9 cellular contexts compared by ENCODE assay signal in genomic region chr21:14737922-14738321, GRCh38.
DNase-seq lines count a peak whose midpoint lies in the region; ATAC-seq and TF ChIP-seq lines count a peak whose summit lies in the region.
"Had no signal": no experiment of that assay in that cellular context is flagged by ENCODE, and none has a peak within 500 bp of the region (broad histone marks: within the 10 kb centered on the region; RNA-seq: fewer than 3 reads in every experiment).

No MANE protein-coding gene starts in this region.

- TF ChIP-seq CTCF in WTC11 (IDR thresholded peaks at IDR 0.05) (peak; percentile 52), osteocyte (IDR thresholded peaks at IDR 0.05) (peak; percentile 46)

- no peak overlapping the region for H3K27ac Mint-ChIP-seq in WTC11
- no peak overlapping the region for H3K27ac Mint-ChIP-seq in osteocyte (ENCODE audit: unreplicated experiment)
- H3K27ac Mint-ChIP-seq: IgD-negative memory B cell had no signal

- H3K27me3 Mint-ChIP-seq in WTC11 (ENCODE audit: low read depth), result no peaks in the 10 kb centered on the region
- H3K27me3 Mint-ChIP-seq in osteocyte (ENCODE audit: unreplicated experiment), result no peaks in the 10 kb centered on the region
- H3K27me3 Mint-ChIP-seq: IgD-negative memory B cell had no signal

- peaks cover 12% of the 10 kb centered on the region for H3K9me3 Mint-ChIP-seq in WTC11
- H3K9me3 Mint-ChIP-seq in osteocyte (ENCODE audit: unreplicated experiment), result peaks cover 5% of the 10 kb centered on the region
- H3K9me3 Mint-ChIP-seq: IgD-negative memory B cell had no signal

- DNase-seq in CD1c-positive myeloid dendritic cell (ENCODE audit: extremely low spot score), result peak; percentile 72
- DNase-seq in NCI-H1694 treated with DMSO at 0.1 percent for 48 hours (lab: John Stamatoyannopoulos, UW), result peak; percentile 78
- no peak for DNase-seq in WTC11 (ENCODE audit: low spot score)
- peak; percentile 79 to 81 for DNase-seq in erythroblast (lab: John Stamatoyannopoulos, UW)
- no peak for DNase-seq in osteocyte (ENCODE audit: extremely low spot score, unreplicated experiment)

- H3K4me1 Mint-ChIP-seq in WTC11 (peaks cover 17% of the 10 kb centered on the region), osteocyte (ENCODE audit: unreplicated experiment) (no peaks in the 10 kb centered on the region)

- H3K36me3 Mint-ChIP-seq in WTC11 (no peaks in the 10 kb centered on the region), osteocyte (ENCODE audit: unreplicated experiment) (no peaks in the 10 kb centered on the region)
- H3K36me3 Mint-ChIP-seq: IgD-negative memory B cell had no signal

- POLR2A ChIA-PET in WTC11 (lab: Charles Lee), result no interaction called here

- no peak overlapping the region for H3K4me3 Mint-ChIP-seq in WTC11
- H3K4me3 Mint-ChIP-seq in osteocyte (ENCODE audit: unreplicated experiment), result no peak overlapping the region
- H3K4me3 Mint-ChIP-seq: IgD-negative memory B cell had no signal

- CTCF ChIA-PET in WTC11 (lab: Charles Lee), result interaction anchor here (0.6 to 1.3 kb wide), 26 partner anchors 10 to 975 kb away, joined by 3 to 27 read pairs (median 3); no protein-coding TSS in a partner anchor

- TF ChIP-seq POLR2A in erythroblast (IDR thresholded peaks at IDR 0.05; ENCODE audit: low read length), result no peak

- ATAC-seq in GM19035 (IDR thresholded peaks at IDR 0.05; ENCODE audit: unreplicated experiment), result peak; percentile 44
- no peak for ATAC-seq in WTC11
- ATAC-seq in HG03175 (IDR thresholded peaks at IDR 0.05; ENCODE audit: unreplicated experiment), result no peak
- no peak for ATAC-seq in GM19395 (IDR thresholded peaks at IDR 0.05; ENCODE audit: unreplicated experiment)

TF ChIP-seq in WTC11, 78 proteins besides CTCF, POLR2A, EP300 and RAD21:
- no peak for TF ChIP-seq E2F1 (CRISPR knock-in tag; IDR thresholded peaks at IDR 0.05)
- no peak for TF ChIP-seq USF1 (CRISPR knock-in tag; IDR thresholded peaks at IDR 0.05)
- TF ChIP-seq ESRRA (CRISPR knock-in tag; IDR thresholded peaks at IDR 0.05; ENCODE audit: borderline replicate concordance), result no peak
- no peak for TF ChIP-seq ZNF121 (CRISPR knock-in tag; IDR thresholded peaks at IDR 0.05)
- TF ChIP-seq, protein P1, sequence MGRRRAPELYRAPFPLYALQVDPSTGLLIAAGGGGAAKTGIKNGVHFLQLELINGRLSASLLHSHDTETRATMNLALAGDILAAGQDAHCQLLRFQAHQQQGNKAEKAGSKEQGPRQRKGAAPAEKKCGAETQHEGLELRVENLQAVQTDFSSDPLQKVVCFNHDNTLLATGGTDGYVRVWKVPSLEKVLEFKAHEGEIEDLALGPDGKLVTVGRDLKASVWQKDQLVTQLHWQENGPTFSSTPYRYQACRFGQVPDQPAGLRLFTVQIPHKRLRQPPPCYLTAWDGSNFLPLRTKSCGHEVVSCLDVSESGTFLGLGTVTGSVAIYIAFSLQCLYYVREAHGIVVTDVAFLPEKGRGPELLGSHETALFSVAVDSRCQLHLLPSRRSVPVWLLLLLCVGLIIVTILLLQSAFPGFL (CRISPR knock-in tag; IDR thresholded peaks at IDR 0.05; ENCODE audit: borderline replicate concordance), result no peak
- TF ChIP-seq, protein P2, sequence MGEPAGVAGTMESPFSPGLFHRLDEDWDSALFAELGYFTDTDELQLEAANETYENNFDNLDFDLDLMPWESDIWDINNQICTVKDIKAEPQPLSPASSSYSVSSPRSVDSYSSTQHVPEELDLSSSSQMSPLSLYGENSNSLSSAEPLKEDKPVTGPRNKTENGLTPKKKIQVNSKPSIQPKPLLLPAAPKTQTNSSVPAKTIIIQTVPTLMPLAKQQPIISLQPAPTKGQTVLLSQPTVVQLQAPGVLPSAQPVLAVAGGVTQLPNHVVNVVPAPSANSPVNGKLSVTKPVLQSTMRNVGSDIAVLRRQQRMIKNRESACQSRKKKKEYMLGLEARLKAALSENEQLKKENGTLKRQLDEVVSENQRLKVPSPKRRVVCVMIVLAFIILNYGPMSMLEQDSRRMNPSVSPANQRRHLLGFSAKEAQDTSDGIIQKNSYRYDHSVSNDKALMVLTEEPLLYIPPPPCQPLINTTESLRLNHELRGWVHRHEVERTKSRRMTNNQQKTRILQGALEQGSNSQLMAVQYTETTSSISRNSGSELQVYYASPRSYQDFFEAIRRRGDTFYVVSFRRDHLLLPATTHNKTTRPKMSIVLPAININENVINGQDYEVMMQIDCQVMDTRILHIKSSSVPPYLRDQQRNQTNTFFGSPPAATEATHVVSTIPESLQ (CRISPR knock-in tag; IDR thresholded peaks at IDR 0.05), result no peak

Comparison
In these comparisons a context has a peak if more than half of its experiments do, and no peak if none do; other contexts are left out.
1. DNase-seq: peak in CD1c-positive myeloid dendritic cell (single experiment), NCI-H1694 treated with DMSO at 0.1 percent for 48 hours (single experiment) and erythroblast (2 of 2); none in WTC11 (single experiment) and osteocyte (single experiment).